ENCODE assay signal across 23 cellular contexts in the genomic region with DNA sequence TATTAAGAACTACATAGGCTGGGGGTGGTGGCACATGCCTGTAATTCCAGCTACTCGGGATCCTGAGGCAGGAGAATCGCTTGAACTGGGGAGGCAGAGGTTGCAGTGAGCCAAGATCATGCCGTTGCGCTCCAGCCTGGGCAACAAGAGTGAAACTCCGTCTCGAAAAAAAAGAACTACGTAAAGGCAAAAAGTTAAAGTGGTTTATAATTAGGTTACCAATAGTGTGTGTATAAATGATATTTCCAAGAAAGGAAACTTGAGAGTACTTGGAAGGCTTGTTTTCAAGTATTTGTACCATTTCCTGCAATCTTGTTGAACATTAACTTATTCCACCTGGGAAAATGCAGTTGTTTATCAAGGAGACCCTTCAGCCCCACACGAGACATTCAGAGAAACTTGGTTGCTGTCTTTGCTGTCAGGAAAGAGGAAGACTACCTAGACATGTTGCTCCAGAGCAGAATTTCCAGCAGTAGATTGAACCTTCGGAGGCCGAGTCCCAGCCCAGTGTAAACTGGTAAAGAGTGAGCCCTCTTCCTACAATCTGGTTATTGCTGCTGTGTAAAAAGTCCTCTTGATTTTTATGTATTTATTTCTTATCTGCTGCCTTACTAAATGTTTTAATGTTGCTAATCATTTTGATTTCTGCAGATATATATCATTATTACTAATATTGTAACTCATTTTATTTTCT. TPM values are rescaled to one million over a fixed set of nuclear protein-coding genes. Genes with fewer than 3 reads are reported as not detected.
DNase-seq lines count a peak whose midpoint lies in the region; ATAC-seq and TF ChIP-seq lines count a peak whose summit lies in the region.
"Had no signal": no experiment of that assay in that cellular context is flagged by ENCODE, and none has a peak within 500 bp of the region (broad histone marks: within the 10 kb centered on the region; RNA-seq: fewer than 3 reads in every experiment).

No MANE protein-coding gene starts in this region.

- no peaks in the 10 kb centered on the region for H3K9me3 Mint-ChIP-seq in MCF 10A (ENCODE audit: unreplicated experiment)
- no peaks in the 10 kb centered on the region for H3K9me3 Mint-ChIP-seq in nephron progenitor cell
- H3K9me3 Mint-ChIP-seq: activated naive CD8-positive, alpha-beta T cell treated with anti-CD3 and anti-CD28 coated beads, Interleukin-2, amount 50 U/mL, for 24 hours; activated T-helper 17 cell treated with anti-CD3 and anti-CD28 coated beads, Interleukin-2, amount 50 U/mL, for 72 hours; T-helper 2 cell treated with Interferon-gamma antibody and Interleukin-4, amounts not matched to agents 5 μg/mL and 100 μg/mL, for 36 hours had no signal

- no peaks in the 10 kb centered on the region for H3K79me2 ChIP-seq in fibroblast of lung (ENCODE audit: control insufficient read depth, insufficient read depth, low read length)

- H3K27me3 ChIP-seq in breast epithelium: no peaks in the 10 kb centered on the region
- H3K27me3 ChIP-seq in fibroblast of lung (ENCODE audit: control insufficient read depth, insufficient read depth, low read length): no peaks in the 10 kb centered on the region
- H3K27me3 ChIP-seq in upper lobe of right lung: no peaks in the 10 kb centered on the region
- H3K27me3 ChIP-seq: SJSA1 had no signal

- H3K27ac ChIP-seq in breast epithelium (peak overlapping the region; percentile 5 to 27), fibroblast of lung (ENCODE audit: insufficient read depth, low read length) (no peak overlapping the region), upper lobe of right lung (peak overlapping the region; percentile 78)
- H3K27ac ChIP-seq: PC-9, SJSA1 had no signal

- intact Hi-C loops in breast epithelium (cut with DNase I; ENCODE audit: low total_unique reads) (no loop called here), MCF 10A (cut with micrococcal nuclease) (no loop called here), upper lobe of right lung (cut with DNase I) (no loop called here)

- BruUV-seq in MCF 10A (replicated peaks; lab: Mats Ljungman, UMichigan): no TSS peak

- H3K9me3 ChIP-seq in breast epithelium (no peaks in the 10 kb centered on the region), fibroblast of lung (ENCODE audit: control insufficient read depth, insufficient read depth, low read depth, low read length) (no peaks in the 10 kb centered on the region), upper lobe of right lung (no peaks in the 10 kb centered on the region)
- H3K9me3 ChIP-seq: SJSA1 had no signal

- no peak overlapping the region for H3K4me3 Mint-ChIP-seq in MCF 10A (ENCODE audit: unreplicated experiment)
- no peak overlapping the region for H3K4me3 Mint-ChIP-seq in nephron progenitor cell
- H3K4me3 Mint-ChIP-seq: activated naive CD8-positive, alpha-beta T cell treated with anti-CD3 and anti-CD28 coated beads, Interleukin-2, amount 50 U/mL, for 24 hours; activated T-helper 17 cell treated with anti-CD3 and anti-CD28 coated beads, Interleukin-2, amount 50 U/mL, for 72 hours; T-helper 2 cell treated with Interferon-gamma antibody and Interleukin-4, amounts not matched to agents 5 μg/mL and 100 μg/mL, for 36 hours had no signal

- TF ChIP-seq CTCF in breast epithelium (IDR thresholded peaks at IDR 0.05) (no peak), MCF 10A (IDR thresholded peaks at IDR 0.05; ENCODE audit: unreplicated experiment) (no peak), fibroblast of lung (conservative IDR thresholded peaks at IDR 0.05 in 1 of 2, IDR thresholded peaks at IDR 0.05 in 1 of 2; ENCODE audit: low read depth in 1 of 2, low read length in 2 of 2) (no peak), nephron progenitor cell (IDR thresholded peaks at IDR 0.05) (no peak), upper lobe of right lung (IDR thresholded peaks at IDR 0.05) (no peak)

- CTCF ChIA-PET in MCF 10A (lab: Yijun Ruan, JAX): interaction anchor here (0.6 kb wide), 1 partner anchor 993 kb away, joined by 3 read pairs; no protein-coding TSS in a partner anchor

- in situ Hi-C loops in KBM-7 (cut with MboI; ENCODE audit: low pct_unique_long_range_greater_than_20kb, low sequenced_read_pairs): no loop called here

- no peaks in the 10 kb centered on the region for H3K4me1 ChIP-seq in breast epithelium
- no peaks in the 10 kb centered on the region for H3K4me1 ChIP-seq in fibroblast of lung (ENCODE audit: control insufficient read depth, extremely low read depth, insufficient read depth, low read length)
- peaks cover 27% of the 10 kb centered on the region for H3K4me1 ChIP-seq in upper lobe of right lung

- H3K27ac Mint-ChIP-seq in MCF 10A (ENCODE audit: low read depth, unreplicated experiment) (no peak overlapping the region), nephron progenitor cell (peak overlapping the region; percentile 28)
- H3K27ac Mint-ChIP-seq: activated naive CD8-positive, alpha-beta T cell treated with anti-CD3 and anti-CD28 coated beads, Interleukin-2, amount 50 U/mL, for 24 hours; activated T-helper 17 cell treated with anti-CD3 and anti-CD28 coated beads, Interleukin-2, amount 50 U/mL, for 72 hours; T-helper 2 cell treated with Interferon-gamma antibody and Interleukin-4, amounts not matched to agents 5 μg/mL and 100 μg/mL, for 36 hours had no signal

- H3K36me3 Mint-ChIP-seq in MCF 10A (ENCODE audit: insufficient read depth, unreplicated experiment): no peaks in the 10 kb centered on the region
- H3K36me3 Mint-ChIP-seq in nephron progenitor cell (ENCODE audit: low read depth): no peaks in the 10 kb centered on the region

- H3K4me2 ChIP-seq in fibroblast of lung (ENCODE audit: extremely low read depth, insufficient read depth, low read length): peak overlapping the region; percentile 46
- H3K4me2 ChIP-seq: PC-9 had no signal

- H3K4me3 ChIP-seq in breast epithelium: peak overlapping the region in 1 of 3 donors; percentile 7
- H3K4me3 ChIP-seq in fibroblast of lung (replicated peaks in 1 of 4; ENCODE audit: control extremely low read depth in 1 of 4, insufficient read depth in 1 of 4, low read depth in 3 of 4, low read length in 4 of 4): no peak overlapping the region
- H3K4me3 ChIP-seq in upper lobe of right lung: peak overlapping the region; percentile 24
- H3K4me3 ChIP-seq: PC-9, SJSA1 had no signal

- H4K20me1 ChIP-seq in fibroblast of lung (ENCODE audit: control insufficient read depth, extremely low read depth, insufficient read depth, low read length): no peaks in the 10 kb centered on the region

- POLR2A ChIA-PET in MCF 10A (lab: Yijun Ruan, JAX): no interaction called here

- H2AFZ ChIP-seq in fibroblast of lung (ENCODE audit: low read length): no peak overlapping the region
- H2AFZ ChIP-seq: PC-9 had no signal

- H3K36me3 ChIP-seq in breast epithelium: no peaks in the 10 kb centered on the region
- H3K36me3 ChIP-seq in fibroblast of lung (ENCODE audit: control insufficient read depth, insufficient read depth, low read length): no peaks in the 10 kb centered on the region
- no peaks in the 10 kb centered on the region for H3K36me3 ChIP-seq in upper lobe of right lung
- H3K36me3 ChIP-seq: SJSA1 had no signal

- H3K4me1 Mint-ChIP-seq in MCF 10A (ENCODE audit: insufficient read depth, unreplicated experiment): peaks cover 12% of the 10 kb centered on the region
- no peaks in the 10 kb centered on the region for H3K4me1 Mint-ChIP-seq in nephron progenitor cell
- H3K4me1 Mint-ChIP-seq: activated naive CD8-positive, alpha-beta T cell treated with anti-CD3 and anti-CD28 coated beads, Interleukin-2, amount 50 U/mL, for 24 hours; activated T-helper 17 cell treated with anti-CD3 and anti-CD28 coated beads, Interleukin-2, amount 50 U/mL, for 72 hours had no signal

- TF ChIP-seq POLR2A in breast epithelium (IDR thresholded peaks at IDR 0.05): no peak

- no peak overlapping the region for H3K9ac ChIP-seq in fibroblast of lung (ENCODE audit: insufficient read depth, low read length)

- H3K27me3 Mint-ChIP-seq in MCF 10A (ENCODE audit: insufficient read depth, unreplicated experiment): no peaks in the 10 kb centered on the region
- no peaks in the 10 kb centered on the region for H3K27me3 Mint-ChIP-seq in nephron progenitor cell (ENCODE audit: low read depth, poor library complexity)
- H3K27me3 Mint-ChIP-seq: activated T-helper 17 cell treated with anti-CD3 and anti-CD28 coated beads, Interleukin-2, amount 50 U/mL, for 72 hours had no signal

- ATAC-seq in upper lobe of right lung: peak; percentile 43
- ATAC-seq in HG02763 (IDR thresholded peaks at IDR 0.05; ENCODE audit: unreplicated experiment): no peak
- ATAC-seq: activated CD4-positive, CD25-positive, alpha-beta regulatory T cell treated with anti-CD3 and anti-CD28 coated beads, Interleukin-2, amount 50 U/mL, for 24 hours; activated naive CD8-positive, alpha-beta T cell treated with anti-CD3 and anti-CD28 coated beads, Interleukin-2, amount 50 U/mL, for 24 hours; activated T-helper 17 cell treated with anti-CD3 and anti-CD28 coated beads, Interleukin-2, amount 50 U/mL, for 72 hours; esophagus mucosa had no signal

- DNase-seq in breast epithelium (ENCODE audit: low spot score in 2 of 2): no peak
- DNase-seq in MCF 10A (ENCODE audit: unreplicated experiment): no peak
- DNase-seq in fibroblast of lung (ENCODE audit: low read depth in 2 of 2): no peak
- no peak for DNase-seq in nephron progenitor cell
- DNase-seq in upper lobe of right lung: peak; percentile 60
- DNase-seq in KBM-7: no peak
- no peak for DNase-seq in DMS79 treated with DMSO at 0.1 percent for 48 hours (lab: John Stamatoyannopoulos, UW)
- DNase-seq: 8988T; activated naive CD8-positive, alpha-beta T cell treated with anti-CD3 and anti-CD28 coated beads, Interleukin-2, amount 50 U/mL, for 24 hours; Calu3; GF-D8; head of caudate nucleus; midbrain; NCI-H146; NCI-H774; PC-9; stimulated activated CD4-positive, alpha-beta T cell treated with anti-CD3 and anti-CD28 coated beads, Interleukin-4, amount 100 ng/mL, for 24 hours had no signal

RNA-seq across cellular contexts. Expression of a gene that starts 30.1 kb away (rescaled TPM):
- total RNA-seq in breast epithelium (10 to 100 TPM; 19.0 to 45.9 (median 43.2) TPM), MCF 10A (2022) (20.0 and 36.6 TPM in 2 replicates), fibroblast of lung (19.8 and 36.0 TPM in 2 replicates), upper lobe of right lung (92.1 TPM)
- polyA plus RNA-seq in fibroblast of lung: 25.6 and 34.6 TPM in 2 replicates
- 41.9 and 43.7 TPM in 2 replicates for polyA plus RNA-seq in fibroblast of lung (2012)
- 61.1 and 80.7 TPM in 2 replicates for polyA minus RNA-seq in fibroblast of lung (ENCODE audit: low replicate concordance)
